28 cellular contexts compared by ENCODE assay signal in the genomic region with DNA sequence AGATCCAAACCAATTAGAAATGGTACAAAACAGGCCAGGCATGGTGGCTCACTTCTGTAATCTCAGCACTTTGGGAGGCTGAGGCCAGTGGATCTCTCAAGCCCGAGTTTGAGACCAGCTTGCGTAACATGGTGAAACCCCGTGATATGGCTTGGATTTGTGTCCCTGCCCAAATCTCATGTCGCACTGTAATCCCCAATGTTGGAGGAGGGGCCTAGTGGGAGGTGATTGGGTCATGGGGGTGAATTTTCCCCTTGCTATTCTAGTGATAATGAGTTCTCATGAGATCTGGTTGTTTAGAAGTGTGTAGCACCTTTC. TPM values are rescaled to one million over a fixed set of nuclear protein-coding genes. Genes with fewer than 3 reads are reported as not detected.
"Had no signal": no experiment of that assay in that cellular context is flagged by ENCODE, and none has a peak within 500 bp of the region (broad histone marks: within the 10 kb centered on the region; RNA-seq: fewer than 3 reads in every experiment).

No MANE protein-coding gene starts in this region.

- H3K27ac Mint-ChIP-seq: activated CD4-positive, alpha-beta T cell treated with anti-CD3 and anti-CD28 coated beads, Interleukin-2, amount 10 ng/mL, durations not matched to agents 24 days and 14 days; activated CD8-positive, alpha-beta T cell treated with anti-CD3 and anti-CD28 coated beads for 36 hours; activated naive CD4-positive, alpha-beta T cell treated with anti-CD3 and anti-CD28 coated beads, Interleukin-2, amount 10 ng/mL, durations not matched to agents 7 days and 5 days; activated naive CD8-positive, alpha-beta T cell; activated naive CD8-positive, alpha-beta T cell treated with anti-CD3 and anti-CD28 coated beads, Interleukin-2, amount 50 U/mL, for 24 hours; activated T-cell treated with anti-CD3 and anti-CD28 coated beads, Interleukin-2, amount 50 U/mL, for 24 hours; activated T-helper 2 cell treated with anti-CD3 and anti-CD28 coated beads, Interferon-gamma antibody, Interleukin-2, Interleukin-4, amounts not matched to agents 10 μg/mL and 5 μg/mL and 100 μg/mL, durations not matched to agents 14 hours and 24 hours and 36 hours; brain had no signal

- H3K4me3 Mint-ChIP-seq: activated CD4-positive, alpha-beta T cell treated with anti-CD3 and anti-CD28 coated beads, Interleukin-2, amount 10 ng/mL, durations not matched to agents 24 days and 14 days; activated CD8-positive, alpha-beta T cell treated with anti-CD3 and anti-CD28 coated beads for 36 hours; activated naive CD4-positive, alpha-beta T cell treated with anti-CD3 and anti-CD28 coated beads, Interleukin-2, amount 10 ng/mL, durations not matched to agents 7 days and 5 days; activated naive CD8-positive, alpha-beta T cell; activated naive CD8-positive, alpha-beta T cell treated with anti-CD3 and anti-CD28 coated beads, Interleukin-2, amount 50 U/mL, for 24 hours; activated T-cell treated with anti-CD3 and anti-CD28 coated beads, Interleukin-2, amount 50 U/mL, for 24 hours; brain had no signal

- H3K4me3 ChIP-seq: SK-N-MC had no signal

- DNase-seq: activated CD4-positive, alpha-beta T cell treated with anti-CD3 and anti-CD28 coated beads, Interleukin-2, amount 10 ng/mL, durations not matched to agents 24 days and 14 days; activated CD4-positive, alpha-beta T cell treated with anti-CD3 and anti-CD28 coated beads, Interleukin-2, amount 50 U/mL, for 4 hours; activated CD8-positive, alpha-beta T cell treated with anti-CD3 and anti-CD28 coated beads for 36 hours; activated naive CD4-positive, alpha-beta T cell treated with anti-CD3 and anti-CD28 coated beads, Interleukin-2, amount 10 ng/mL, durations not matched to agents 7 days and 5 days; activated naive CD8-positive, alpha-beta T cell treated with anti-CD3 and anti-CD28 coated beads, Interleukin-2, amount 50 U/mL, for 24 hours; activated T-cell treated with anti-CD3 and anti-CD28 coated beads, Interleukin-2, amount 50 U/mL, for 24 hours; anterior cingulate cortex; caudate nucleus; cerebellar nuclear complex; NCI-H1092 treated with DMSO at 0.1 percent for 48 hours; NCI-H1417; NCI-H146; NCI-H187; NCI-H2029 treated with DMSO at 0.1 percent for 48 hours; NCI-H2107; NCI-H2171; NCI-H510A; NCI-H526; NCI-H748 treated with DMSO at 0.1 percent for 48 hours; OCI-M1; Right ventricle myocardium superior; T1000 had no signal

- H3K4me1 Mint-ChIP-seq: activated CD4-positive, alpha-beta T cell treated with anti-CD3 and anti-CD28 coated beads, Interleukin-2, amount 10 ng/mL, durations not matched to agents 24 days and 14 days; activated naive CD4-positive, alpha-beta T cell treated with anti-CD3 and anti-CD28 coated beads, Interleukin-2, amount 10 ng/mL, durations not matched to agents 7 days and 5 days; activated naive CD8-positive, alpha-beta T cell treated with anti-CD3 and anti-CD28 coated beads, Interleukin-2, amount 50 U/mL, for 24 hours; brain had no signal

- H3K9me3 Mint-ChIP-seq: activated CD4-positive, alpha-beta T cell treated with anti-CD3 and anti-CD28 coated beads, Interleukin-2, amount 10 ng/mL, durations not matched to agents 24 days and 14 days; activated naive CD4-positive, alpha-beta T cell treated with anti-CD3 and anti-CD28 coated beads, Interleukin-2, amount 10 ng/mL, durations not matched to agents 7 days and 5 days had no signal

- ATAC-seq: activated CD8-positive, alpha-beta T cell treated with anti-CD3 and anti-CD28 coated beads for 36 hours; activated naive CD8-positive, alpha-beta T cell treated with anti-CD3 and anti-CD28 coated beads, Interleukin-2, amount 50 U/mL, for 24 hours had no signal

- H3K36me3 Mint-ChIP-seq: activated naive CD4-positive, alpha-beta T cell treated with anti-CD3 and anti-CD28 coated beads, Interleukin-2, amount 10 ng/mL, durations not matched to agents 7 days and 5 days had no signal

- FAIRE-seq: bronchial epithelial cell, TTC549 had no signal

- H3K27ac ChIP-seq: SK-N-MC had no signal

RNA-seq across cellular contexts. Expression of a gene that starts 7.0 kb away (rescaled TPM):
- total RNA-seq: bronchial epithelial cell had no signal
